ENCODE assay signal across 14 cellular contexts in the genomic region with DNA sequence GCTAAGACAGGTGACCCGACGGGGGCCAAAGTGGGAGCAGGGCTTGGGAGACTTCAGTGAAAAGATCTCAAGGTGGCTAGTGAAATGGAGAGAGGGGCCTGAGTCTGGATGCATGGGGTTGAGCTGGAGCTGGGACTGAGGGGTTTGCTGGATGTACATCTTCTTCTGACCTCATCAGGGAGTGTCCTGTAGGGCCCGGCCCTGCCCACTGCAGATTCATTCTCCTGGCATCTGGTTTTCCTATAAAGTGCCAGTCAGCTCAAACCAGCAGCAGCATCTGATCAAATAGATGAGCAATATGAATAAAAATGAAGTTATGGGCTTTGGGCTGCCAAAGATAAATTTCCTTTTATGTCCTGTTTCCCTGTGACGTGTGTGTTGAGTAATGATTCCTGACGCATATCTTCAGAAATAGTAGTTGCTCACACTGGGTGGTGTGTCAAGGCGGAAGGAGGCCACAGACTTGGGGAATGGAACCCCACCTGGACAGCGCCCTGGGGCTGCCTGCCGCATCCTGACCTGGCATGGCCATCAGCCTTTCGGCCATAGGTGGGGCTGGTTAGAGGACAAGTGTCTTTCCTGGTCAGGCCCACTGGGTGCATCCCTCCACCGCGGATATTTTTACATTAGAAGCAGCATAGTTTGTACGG.
A peak's percentile ranks its signal among the peaks of the same experiment; 100 is the strongest.
DNase-seq lines count a peak whose midpoint lies in the region; ATAC-seq, FAIRE-seq and TF ChIP-seq lines count a peak whose summit lies in the region.
"Had no signal": no experiment of that assay in that cellular context is flagged by ENCODE, and none has a peak within 500 bp of the region (broad histone marks: within the 10 kb centered on the region; RNA-seq: fewer than 3 reads in every experiment).

No MANE protein-coding gene starts in this region.

- peak overlapping the region; percentile 100 for H3K27ac ChIP-seq in PC-3 (ENCODE audit: low read length)
- peak overlapping the region; percentile 69 for H3K27ac ChIP-seq in endothelial cell of umbilical vein (ENCODE audit: insufficient read depth, low read depth, low read length)
- H3K27ac ChIP-seq: spleen had no signal

- FAIRE-seq in endothelial cell of umbilical vein (lab: Jason Lieb, UNC), result no peak
- FAIRE-seq: G401.6 had no signal

- H3K79me2 ChIP-seq in PC-3 (ENCODE audit: low read length) (peaks cover 5% of the 10 kb centered on the region; the same call in 1 of the 2 replicates), endothelial cell of umbilical vein (ENCODE audit: control insufficient read depth, insufficient read depth, low read length) (no peaks in the 10 kb centered on the region)

- H3K9ac ChIP-seq in PC-3 (ENCODE audit: low read length) (peak overlapping the region; percentile 96), endothelial cell of umbilical vein (replicated peaks; ENCODE audit: extremely low read depth, insufficient read depth, low read length) (no peak overlapping the region)

- peaks cover 29% of the 10 kb centered on the region for H3K4me1 ChIP-seq in PC-3 (ENCODE audit: insufficient read depth, low read length)
- H3K4me1 ChIP-seq in endothelial cell of umbilical vein (ENCODE audit: control insufficient read depth, extremely low read depth, insufficient read depth, low read length), result peaks cover 18% of the 10 kb centered on the region
- H3K4me1 ChIP-seq: spleen had no signal

- H3K27ac Mint-ChIP-seq in osteocyte (ENCODE audit: unreplicated experiment), result peak overlapping the region; percentile 65
- H3K27ac Mint-ChIP-seq: stimulated activated naive B cell treated with anti-CD40 and anti-IgM and Interleukin-4, amounts not matched to agents 10 μg/mL and 1 μg/mL and 100 μg/mL, for 72 hours had no signal

- H3K36me3 ChIP-seq in PC-3 (ENCODE audit: low read depth, low read length) (no peaks in the 10 kb centered on the region), endothelial cell of umbilical vein (ENCODE audit: control insufficient read depth in 2 of 2, extremely low read depth in 1 of 2, insufficient read depth in 2 of 2, low read length in 2 of 2) (no peaks in the 10 kb centered on the region)
- H3K36me3 ChIP-seq: spleen had no signal

- H3K4me3 Mint-ChIP-seq in osteocyte (ENCODE audit: unreplicated experiment), result no peak overlapping the region
- H3K4me3 Mint-ChIP-seq: stimulated activated naive B cell treated with anti-CD40 and anti-IgM and Interleukin-4, amounts not matched to agents 10 μg/mL and 1 μg/mL and 100 μg/mL, for 72 hours had no signal

- dilution Hi-C loops in endothelial cell of umbilical vein (cut with MboI; ENCODE audit: extremely low pct_ligation_motif_present, low sequenced_read_pairs), result no loop called here

- H3K4me3 ChIP-seq in PC-3 (ENCODE audit: low read length) (peak overlapping the region; percentile 33; the same call in 1 of the 2 replicates), endothelial cell of umbilical vein (replicated peaks in 1 of 3; ENCODE audit: insufficient read depth in 1 of 3, low read depth in 1 of 3, low read length in 3 of 3) (no peak overlapping the region)
- H3K4me3 ChIP-seq: spleen had no signal

- no peaks in the 10 kb centered on the region for H4K20me1 ChIP-seq in PC-3 (ENCODE audit: low read length)
- H4K20me1 ChIP-seq in endothelial cell of umbilical vein (replicated peaks; ENCODE audit: control insufficient read depth, extremely low read depth, insufficient read depth, low read length), result no peaks in the 10 kb centered on the region

- no peaks in the 10 kb centered on the region for H3K27me3 ChIP-seq in PC-3 (ENCODE audit: low read length)
- no peaks in the 10 kb centered on the region for H3K27me3 ChIP-seq in endothelial cell of umbilical vein (ENCODE audit: control insufficient read depth in 2 of 2, insufficient read depth in 2 of 2, low read length in 2 of 2)

- H3K4me2 ChIP-seq in PC-3 (ENCODE audit: low read length) (peak overlapping the region; percentile 78), endothelial cell of umbilical vein (ENCODE audit: insufficient read depth, low read length) (peak overlapping the region; percentile 31)

- no peak for TF ChIP-seq CTCF in PC-3 (conservative IDR thresholded peaks at IDR 0.05; ENCODE audit: low read depth, low read length)
- no peak for TF ChIP-seq CTCF in endothelial cell of umbilical vein (IDR thresholded peaks at IDR 0.05; ENCODE audit: extremely low read depth in 1 of 2, insufficient read depth in 1 of 2, low read depth in 1 of 2, low read length in 2 of 2)
- TF ChIP-seq CTCF in osteocyte (IDR thresholded peaks at IDR 0.05), result no peak

- DNase-seq in EL (peak; percentile 99), PC-3 (peak; percentile 97), endothelial cell of umbilical vein (ENCODE audit: low read depth, low spot score) (peak; percentile 63), osteocyte (ENCODE audit: extremely low spot score, unreplicated experiment) (peak; percentile 68)
- no peak for DNase-seq in activated CD4-positive, alpha-beta T cell treated with anti-CD3 and anti-CD28 coated beads for 1 hour
- no peak for DNase-seq in activated CD4-positive, CD25-positive, alpha-beta regulatory T cell (lab: John Stamatoyannopoulos, UW)
- DNase-seq: activated naive CD4-positive, alpha-beta T cell; erythroblast; NCI-H774; spleen; stimulated activated naive B cell treated with anti-CD40 and anti-IgM and Interleukin-4, amounts not matched to agents 10 μg/mL and 1 μg/mL and 100 μg/mL, for 72 hours had no signal

- H3K27me3 Mint-ChIP-seq in osteocyte (ENCODE audit: unreplicated experiment), result no peaks in the 10 kb centered on the region

- no peak for TF ChIP-seq POLR2A in endothelial cell of umbilical vein (IDR thresholded peaks at IDR 0.05; ENCODE audit: low read depth, low read length)

- BruUV-seq in PC-3 (replicated peaks; lab: Mats Ljungman, UMichigan) (no TSS peak), endothelial cell of umbilical vein (replicated peaks; lab: Mats Ljungman, UMichigan) (no TSS peak)

- ATAC-seq in PC-3 (peak; percentile 84), GM21619 (IDR thresholded peaks at IDR 0.05; ENCODE audit: unreplicated experiment) (no peak), GM21381 (IDR thresholded peaks at IDR 0.05; ENCODE audit: unreplicated experiment) (no peak)
- ATAC-seq: stimulated activated naive B cell treated with anti-CD40 and anti-IgM and Interleukin-4, amounts not matched to agents 10 μg/mL and 1 μg/mL and 100 μg/mL, for 72 hours had no signal

- H3K4me1 Mint-ChIP-seq in osteocyte (ENCODE audit: unreplicated experiment), result peaks cover 32% of the 10 kb centered on the region

- POLR2A ChIA-PET in PC-3 (lab: Charles Lee; ENCODE audit: unreplicated experiment) (interaction anchor here (0.5 to 0.6 kb wide), 2 partner anchors 10 to 26 kb away, joined by 4 to 8 read pairs; no protein-coding TSS in a partner anchor), endothelial cell of umbilical vein (lab: Charles Lee) (no interaction called here)

- H3K36me3 Mint-ChIP-seq in osteocyte (ENCODE audit: unreplicated experiment), result no peaks in the 10 kb centered on the region
- H3K36me3 Mint-ChIP-seq: stimulated activated naive B cell treated with anti-CD40 and anti-IgM and Interleukin-4, amounts not matched to agents 10 μg/mL and 1 μg/mL and 100 μg/mL, for 72 hours had no signal

- CTCF ChIA-PET in PC-3 (lab: Charles Lee), result interaction anchor here (0.6 to 0.7 kb wide), 2 partner anchors 66 to 195 kb away, joined by 3 to 6 read pairs; no protein-coding TSS in a partner anchor
- CTCF ChIA-PET in endothelial cell of umbilical vein (lab: Charles Lee), result interaction anchor here (0.7 to 0.9 kb wide), 2 partner anchors 27 to 60 kb away, joined by 3 to 4 read pairs; no protein-coding TSS in a partner anchor

- H3K9me3 ChIP-seq in PC-3 (ENCODE audit: low read length) (no peaks in the 10 kb centered on the region), endothelial cell of umbilical vein (replicated peaks; ENCODE audit: control insufficient read depth, insufficient read depth, low read length) (no peaks in the 10 kb centered on the region)
- H3K9me3 ChIP-seq: spleen had no signal

- H3K9me2 ChIP-seq in PC-3 (replicated peaks; ENCODE audit: low read length), result no peaks in the 10 kb centered on the region

- H3F3A ChIP-seq in PC-3 (ENCODE audit: low read length, unreplicated experiment), result peaks cover 5% of the 10 kb centered on the region

- no peak overlapping the region for H2AFZ ChIP-seq in PC-3 (ENCODE audit: low read length)
- H2AFZ ChIP-seq in endothelial cell of umbilical vein (ENCODE audit: low read depth, low read length), result no peak overlapping the region

- intact Hi-C loops in PC-3 (cut with micrococcal nuclease), result loop anchor here (2.0 to 5.0 kb wide), 2 partner anchors 27 to 48 kb away; no protein-coding TSS in a partner anchor
- intact Hi-C loops in endothelial cell of umbilical vein (cut with micrococcal nuclease), result loop anchor here (1.0 kb wide), 2 partner anchors 28 to 36 kb away; no protein-coding TSS in a partner anchor

- H3K9me3 Mint-ChIP-seq in osteocyte (ENCODE audit: unreplicated experiment), result no peaks in the 10 kb centered on the region
- H3K9me3 Mint-ChIP-seq: stimulated activated naive B cell treated with anti-CD40 and anti-IgM and Interleukin-4, amounts not matched to agents 10 μg/mL and 1 μg/mL and 100 μg/mL, for 72 hours had no signal

- no peaks in the 10 kb centered on the region for H3K9me1 ChIP-seq in endothelial cell of umbilical vein (replicated peaks; ENCODE audit: control insufficient read depth, extremely low read depth, insufficient read depth, low read length)

TF ChIP-seq in endothelial cell of umbilical vein, 7 proteins besides CTCF, POLR2A, EP300 and RAD21:
- TF ChIP-seq POLR2AphosphoS5 (IDR thresholded peaks at IDR 0.05; ENCODE audit: insufficient read depth, low read depth, low read length) (peak; percentile 21), FOS (IDR thresholded peaks at IDR 0.05; ENCODE audit: borderline replicate concordance, insufficient read depth, low read length) (peak; percentile 38), GATA2 (IDR thresholded peaks at IDR 0.05; ENCODE audit: insufficient read depth, insufficient read length, low read depth, low read length) (no peak), JUN (IDR thresholded peaks at IDR 0.05; ENCODE audit: borderline replicate concordance, insufficient read depth, insufficient read length, low read depth) (peak; percentile 60)
- TF ChIP-seq, protein P1, sequence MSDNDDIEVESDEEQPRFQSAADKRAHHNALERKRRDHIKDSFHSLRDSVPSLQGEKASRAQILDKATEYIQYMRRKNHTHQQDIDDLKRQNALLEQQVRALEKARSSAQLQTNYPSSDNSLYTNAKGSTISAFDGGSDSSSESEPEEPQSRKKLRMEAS (IDR thresholded peaks at IDR 0.05; ENCODE audit: insufficient read depth, insufficient read length), result no peak

Comparison
In these comparisons a context has a peak if more than half of its experiments do, and no peak if none do; other contexts are left out.
1. DNase-seq: peak in EL (single experiment), PC-3 (single experiment), endothelial cell of umbilical vein (single experiment) and osteocyte (single experiment); none in activated CD4-positive, alpha-beta T cell treated with anti-CD3 and anti-CD28 coated beads for 1 hour (single experiment) and activated CD4-positive, CD25-positive, alpha-beta regulatory T cell (0 of 4).